In the genomic region with DNA sequence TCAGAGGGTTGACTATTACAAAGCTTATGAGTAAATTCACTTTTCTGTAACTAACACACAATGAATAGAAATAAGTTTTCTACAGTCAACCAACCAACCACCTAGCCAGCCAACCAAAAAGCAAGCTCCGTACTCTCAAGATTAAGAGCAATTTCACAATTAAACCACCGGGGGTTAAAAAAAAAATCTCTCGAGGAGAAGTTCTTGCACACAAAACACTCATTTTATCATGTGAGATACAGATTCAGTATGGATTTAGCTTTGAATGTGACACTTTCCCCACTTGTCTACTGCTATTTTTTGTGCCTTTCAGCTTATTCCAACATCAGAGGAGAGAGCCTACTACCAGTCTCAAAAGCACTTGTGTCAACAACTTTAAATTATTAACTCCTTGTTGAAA, we compare ENCODE assay signal across 18 cellular contexts.
DNase-seq lines count a peak whose midpoint lies in the region; ATAC-seq and TF ChIP-seq lines count a peak whose summit lies in the region.
"Had no signal": no experiment of that assay in that cellular context is flagged by ENCODE, and none has a peak within 500 bp of the region (broad histone marks: within the 10 kb centered on the region; RNA-seq: fewer than 3 reads in every experiment).

No MANE protein-coding gene starts in this region.

- H3F3A ChIP-seq in GM23338 (replicated peaks; ENCODE audit: low read depth) (no peaks in the 10 kb centered on the region), GM23248 (ENCODE audit: insufficient read depth) (no peaks in the 10 kb centered on the region)

- H3K9ac ChIP-seq in endodermal cell (ENCODE audit: extremely low read depth, low read length, poor library complexity, severe bottlenecking): no peak overlapping the region
- no peak overlapping the region for H3K9ac ChIP-seq in GM23248

- in situ Hi-C loops in GM23248 (cut with MboI): loop anchor here (25.0 kb wide), 1 partner anchor 173 kb away; no protein-coding TSS in a partner anchor

- TF ChIP-seq EP300 in suprapubic skin (IDR thresholded peaks at IDR 0.05): no peak

- TF ChIP-seq POLR2A in suprapubic skin (IDR thresholded peaks at IDR 0.05): no peak

- H3K9me3 Mint-ChIP-seq in GM23338 (no peaks in the 10 kb centered on the region), endodermal cell (no peaks in the 10 kb centered on the region), nephron progenitor cell (no peaks in the 10 kb centered on the region)
- H3K9me3 Mint-ChIP-seq: CD8-positive, alpha-beta memory T cell had no signal

- no peak overlapping the region for H3K4me3 Mint-ChIP-seq in GM23338
- no peak overlapping the region for H3K4me3 Mint-ChIP-seq in endodermal cell
- no peak overlapping the region for H3K4me3 Mint-ChIP-seq in nephron progenitor cell
- H3K4me3 Mint-ChIP-seq: CD4-positive, CD25-positive, alpha-beta regulatory T cell; CD8-positive, alpha-beta memory T cell had no signal

- no peak for ATAC-seq in GM23338
- no peak for ATAC-seq in HG03097 (IDR thresholded peaks at IDR 0.05; ENCODE audit: low FRiP score, unreplicated experiment)
- ATAC-seq: K562 had no signal

- H3K36me3 ChIP-seq in GM23338 (ENCODE audit: insufficient read depth): no peaks in the 10 kb centered on the region
- no peaks in the 10 kb centered on the region for H3K36me3 ChIP-seq in endodermal cell (ENCODE audit: control insufficient read depth, insufficient read depth, low read length)
- H3K36me3 ChIP-seq in suprapubic skin: no peaks in the 10 kb centered on the region
- no peaks in the 10 kb centered on the region for H3K36me3 ChIP-seq in GM23248 (ENCODE audit: low read depth)
- H3K36me3 ChIP-seq: BE2C had no signal

- H3K27ac ChIP-seq in GM23338 (ENCODE audit: low read depth) (no peak overlapping the region), endodermal cell (ENCODE audit: low read depth, low read length) (no peak overlapping the region), suprapubic skin (no peak overlapping the region), substantia nigra (ENCODE audit: low read depth, low read length, poor library complexity, severe bottlenecking) (no peak overlapping the region), GM23248 (no peak overlapping the region)

- no peaks in the 10 kb centered on the region for H3K4me1 ChIP-seq in GM23338 (ENCODE audit: insufficient read depth)
- H3K4me1 ChIP-seq in endodermal cell (ENCODE audit: control insufficient read depth, insufficient read depth, low read length): no peaks in the 10 kb centered on the region
- H3K4me1 ChIP-seq in suprapubic skin: no peaks in the 10 kb centered on the region
- no peaks in the 10 kb centered on the region for H3K4me1 ChIP-seq in GM23248 (ENCODE audit: insufficient read depth)
- H3K4me1 ChIP-seq: BE2C had no signal

- H4K20me1 ChIP-seq in GM23338 (replicated peaks; ENCODE audit: insufficient read depth) (no peaks in the 10 kb centered on the region), GM23248 (ENCODE audit: insufficient read depth) (no peaks in the 10 kb centered on the region)

- H2AFZ ChIP-seq in GM23338: no peak overlapping the region
- no peak overlapping the region for H2AFZ ChIP-seq in GM23248

- 83% methylated on average over 3 of the region's 3 CpGs; no CpG with 5 or more reads in 1 of the 2 experiments for whole genome bisulfite sequencing in endodermal cell (ENCODE audit: insufficient coverage in 1 of 2, insufficient read length in 1 of 2), 2 experiments
- 66% methylated on average over 3 of the region's 3 CpGs for WGBS in suprapubic skin
- 45 to 49% methylated on average over 3 of the region's 3 CpGs for WGBS in GM23248 (ENCODE audit: low coverage in 1 of 2, low lambda C conversion rate in 2 of 2, missing lambda C conversion rate in 2 of 2), 2 experiments

- peak; percentile 21 for DNase-seq in GM23338 (ENCODE audit: low spot score)
- DNase-seq in MV-4-11 (lab: John Stamatoyannopoulos, UW): peak; percentile 27
- DNase-seq in endodermal cell: no peak
- no peak for DNase-seq in nephron progenitor cell
- no peak for DNase-seq in suprapubic skin (ENCODE audit: low spot score in 2 of 2)
- DNase-seq in substantia nigra (lab: John Stamatoyannopoulos, UW): no peak
- no peak for DNase-seq in GM23248
- DNase-seq: ACHN; BE2C; C1 segment of cervical spinal cord; CD4-positive, CD25-positive, alpha-beta regulatory T cell; CD8-positive, alpha-beta memory T cell; COR-L47; GF-D8; HCEC 1CT; IMR-90 had no signal

- no peaks in the 10 kb centered on the region for H3K79me2 ChIP-seq in GM23338 (replicated peaks; ENCODE audit: insufficient read depth)
- H3K79me2 ChIP-seq in GM23248 (ENCODE audit: insufficient read depth): no peaks in the 10 kb centered on the region

- H3K4me3 ChIP-seq in GM23338 (no peak overlapping the region), endodermal cell (ENCODE audit: low read length) (no peak overlapping the region), suprapubic skin (no peak overlapping the region), GM23248 (no peak overlapping the region)
- H3K4me3 ChIP-seq: K562 had no signal

- peak in 1 of 2 experiments; percentile 35; a peak in 1 of 4 replicates for TF ChIP-seq CTCF in GM23338 (conservative IDR thresholded peaks at IDR 0.05; ENCODE audit: low read depth in 2 of 2)
- peak; percentile 55 for TF ChIP-seq CTCF in endodermal cell (conservative IDR thresholded peaks at IDR 0.05)
- TF ChIP-seq CTCF in nephron progenitor cell (IDR thresholded peaks at IDR 0.05): peak; percentile 20
- no peak for TF ChIP-seq CTCF in suprapubic skin (IDR thresholded peaks at IDR 0.05)

- H3K27me3 Mint-ChIP-seq in GM23338 (ENCODE audit: insufficient read depth, low read depth, poor library complexity): peaks cover 1% of the 10 kb centered on the region
- peaks cover 37% of the 10 kb centered on the region for H3K27me3 Mint-ChIP-seq in endodermal cell (ENCODE audit: insufficient read depth)
- peaks cover 41% of the 10 kb centered on the region for H3K27me3 Mint-ChIP-seq in nephron progenitor cell (ENCODE audit: low read depth, poor library complexity)

- H3K9me3 ChIP-seq in endodermal cell (ENCODE audit: control insufficient read depth, low read length): no peaks in the 10 kb centered on the region
- no peaks in the 10 kb centered on the region for H3K9me3 ChIP-seq in suprapubic skin
- no peaks in the 10 kb centered on the region for H3K9me3 ChIP-seq in GM23248 (ENCODE audit: low read depth)
- H3K9me3 ChIP-seq: BE2C had no signal

- H3K27ac Mint-ChIP-seq in GM23338 (no peak overlapping the region), endodermal cell (no peak overlapping the region), nephron progenitor cell (no peak overlapping the region)
- H3K27ac Mint-ChIP-seq: CD4-positive, CD25-positive, alpha-beta regulatory T cell had no signal

- H3K36me3 Mint-ChIP-seq in GM23338 (ENCODE audit: low read depth): no peaks in the 10 kb centered on the region
- H3K36me3 Mint-ChIP-seq in endodermal cell (ENCODE audit: low read depth): no peaks in the 10 kb centered on the region
- H3K36me3 Mint-ChIP-seq in nephron progenitor cell (ENCODE audit: low read depth): no peaks in the 10 kb centered on the region
- H3K36me3 Mint-ChIP-seq: CD4-positive, CD25-positive, alpha-beta regulatory T cell; CD8-positive, alpha-beta memory T cell had no signal

- H3K4me2 ChIP-seq in GM23338 (no peak overlapping the region), GM23248 (ENCODE audit: unreplicated experiment) (no peak overlapping the region)

- H3K9me2 ChIP-seq in GM23338 (ENCODE audit: insufficient read depth): no peaks in the 10 kb centered on the region
- no peaks in the 10 kb centered on the region for H3K9me2 ChIP-seq in GM23248 (ENCODE audit: insufficient read depth)

- H3K27me3 ChIP-seq in GM23338 (ENCODE audit: insufficient read depth) (no peaks in the 10 kb centered on the region), endodermal cell (ENCODE audit: control insufficient read depth, insufficient read depth, low read length, poor library complexity, severe bottlenecking) (peaks cover 62% of the 10 kb centered on the region), suprapubic skin (peaks cover 4% of the 10 kb centered on the region), GM23248 (replicated peaks; ENCODE audit: insufficient read depth) (no peaks in the 10 kb centered on the region; the same call in 1 of the 2 replicates)

- H3K4me1 Mint-ChIP-seq in GM23338 (no peaks in the 10 kb centered on the region), endodermal cell (peaks cover 3% of the 10 kb centered on the region), nephron progenitor cell (no peaks in the 10 kb centered on the region)
- H3K4me1 Mint-ChIP-seq: CD4-positive, CD25-positive, alpha-beta regulatory T cell had no signal

TF ChIP-seq in GM23338, 12 proteins besides CTCF, POLR2A, EP300 and RAD21:
- TF ChIP-seq ZNF331 (CRISPR knock-in tag; IDR thresholded peaks at IDR 0.05; ENCODE audit: low read depth) (no peak), CREB1 (CRISPR knock-in tag; IDR thresholded peaks at IDR 0.05; ENCODE audit: low read depth) (no peak)
- TF ChIP-seq, protein P1, sequence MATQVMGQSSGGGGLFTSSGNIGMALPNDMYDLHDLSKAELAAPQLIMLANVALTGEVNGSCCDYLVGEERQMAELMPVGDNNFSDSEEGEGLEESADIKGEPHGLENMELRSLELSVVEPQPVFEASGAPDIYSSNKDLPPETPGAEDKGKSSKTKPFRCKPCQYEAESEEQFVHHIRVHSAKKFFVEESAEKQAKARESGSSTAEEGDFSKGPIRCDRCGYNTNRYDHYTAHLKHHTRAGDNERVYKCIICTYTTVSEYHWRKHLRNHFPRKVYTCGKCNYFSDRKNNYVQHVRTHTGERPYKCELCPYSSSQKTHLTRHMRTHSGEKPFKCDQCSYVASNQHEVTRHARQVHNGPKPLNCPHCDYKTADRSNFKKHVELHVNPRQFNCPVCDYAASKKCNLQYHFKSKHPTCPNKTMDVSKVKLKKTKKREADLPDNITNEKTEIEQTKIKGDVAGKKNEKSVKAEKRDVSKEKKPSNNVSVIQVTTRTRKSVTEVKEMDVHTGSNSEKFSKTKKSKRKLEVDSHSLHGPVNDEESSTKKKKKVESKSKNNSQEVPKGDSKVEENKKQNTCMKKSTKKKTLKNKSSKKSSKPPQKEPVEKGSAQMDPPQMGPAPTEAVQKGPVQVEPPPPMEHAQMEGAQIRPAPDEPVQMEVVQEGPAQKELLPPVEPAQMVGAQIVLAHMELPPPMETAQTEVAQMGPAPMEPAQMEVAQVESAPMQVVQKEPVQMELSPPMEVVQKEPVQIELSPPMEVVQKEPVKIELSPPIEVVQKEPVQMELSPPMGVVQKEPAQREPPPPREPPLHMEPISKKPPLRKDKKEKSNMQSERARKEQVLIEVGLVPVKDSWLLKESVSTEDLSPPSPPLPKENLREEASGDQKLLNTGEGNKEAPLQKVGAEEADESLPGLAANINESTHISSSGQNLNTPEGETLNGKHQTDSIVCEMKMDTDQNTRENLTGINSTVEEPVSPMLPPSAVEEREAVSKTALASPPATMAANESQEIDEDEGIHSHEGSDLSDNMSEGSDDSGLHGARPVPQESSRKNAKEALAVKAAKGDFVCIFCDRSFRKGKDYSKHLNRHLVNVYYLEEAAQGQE (IDR thresholded peaks at IDR 0.05; ENCODE audit: unreplicated experiment): no peak
TF ChIP-seq in GM23338: peak in this region for 0.

Comparison
In these comparisons a context has a peak if more than half of its experiments do, and no peak if none do; other contexts are left out.
1. DNase-seq: peak in GM23338 (single experiment) and MV-4-11 (single experiment); none in endodermal cell (single experiment), nephron progenitor cell (single experiment), suprapubic skin (0 of 2), substantia nigra (0 of 49) and GM23248 (single experiment).
2. CTCF ChIP-seq: peak in endodermal cell (single experiment) and nephron progenitor cell (single experiment); none in suprapubic skin (0 of 2).